ENCODE assay signal across 8 cellular contexts in the genomic region with DNA sequence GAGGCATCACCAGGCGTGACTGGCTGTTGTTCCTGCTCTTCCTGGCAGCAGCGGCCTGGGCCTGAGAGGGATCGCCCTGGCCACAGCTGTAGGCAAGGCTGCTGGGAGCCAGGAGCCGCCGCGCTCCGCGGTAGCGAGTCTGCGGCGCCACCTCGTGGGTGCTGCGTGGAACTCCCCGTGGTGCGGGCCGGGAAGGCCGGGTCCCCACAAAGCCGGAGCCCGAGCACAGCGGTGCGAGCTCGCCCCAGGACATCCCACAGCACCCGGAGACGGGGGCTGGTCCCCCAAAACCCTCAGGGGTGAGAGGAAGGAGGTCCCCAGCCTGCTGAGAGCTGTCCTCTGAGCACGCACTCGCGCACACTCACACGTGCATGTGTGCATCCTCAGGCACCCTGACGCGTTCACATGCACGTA.
DNase-seq lines count a peak whose midpoint lies in the region; ATAC-seq, FAIRE-seq and TF ChIP-seq lines count a peak whose summit lies in the region.
"Not testable (repeated sequence)": the region's sequence is repeated elsewhere in the genome, so short reads cannot be mapped to it uniquely, and the experiment has no call there.

No MANE protein-coding gene starts in this region.

- in situ Hi-C loops in gastrocnemius medialis (cut with MboI; ENCODE audit: low sequenced_read_pairs in 4 of 4) = not testable (repeated sequence)

- not testable (repeated sequence) for H3K4me1 Mint-ChIP-seq in activated CD4-positive, alpha-beta T cell treated with anti-CD3 and anti-CD28 coated beads, Interleukin-2, amount 10 ng/mL, durations not matched to agents 24 days and 14 days; astrocyte (ENCODE audit: low read depth, unreplicated experiment)

- not testable (repeated sequence) for H3K36me3 ChIP-seq in astrocyte (ENCODE audit: insufficient read depth, low read length); gastrocnemius medialis; thyroid gland

- peak overlapping the region; percentile 71 for H2AFZ ChIP-seq in astrocyte (ENCODE audit: low read depth, low read length)

- H3K9me3 ChIP-seq in astrocyte (ENCODE audit: insufficient read depth, low read depth, low read length); gastrocnemius medialis; thyroid gland: not testable (repeated sequence)

- not testable (repeated sequence) for H3K9me3 Mint-ChIP-seq in activated CD4-positive, alpha-beta T cell treated with anti-CD3 and anti-CD28 coated beads, Interleukin-2, amount 10 ng/mL, durations not matched to agents 24 days and 14 days; astrocyte (ENCODE audit: unreplicated experiment)

- TF ChIP-seq POLR2A in gastrocnemius medialis (IDR thresholded peaks at IDR 0.05); thyroid gland (IDR thresholded peaks at IDR 0.05): not testable (repeated sequence)

- H3K4me1 ChIP-seq in astrocyte (ENCODE audit: insufficient read depth, low read length); gastrocnemius medialis; thyroid gland: not testable (repeated sequence)

- DNase-seq in EL (peak; percentile 72), NCI-H226 (peak; percentile 33), astrocyte (ENCODE audit: low read depth) (peak; percentile 37), fibroblast of the aortic adventitia (ENCODE audit: low read depth) (peak; percentile 82), lung microvascular endothelial cell (ENCODE audit: low read depth in 2 of 2) (peak; percentile 66 to 75), gastrocnemius medialis (peak; percentile 36 to 49), thyroid gland (peak; percentile 80 to 81)
- peak; percentile 91 for DNase-seq in activated CD4-positive, alpha-beta T cell treated with anti-CD3 and anti-CD28 coated beads, Interleukin-2, amount 10 ng/mL, durations not matched to agents 24 days and 14 days

- H3K36me3 Mint-ChIP-seq in activated CD4-positive, alpha-beta T cell treated with anti-CD3 and anti-CD28 coated beads, Interleukin-2, amount 10 ng/mL, durations not matched to agents 24 days and 14 days (ENCODE audit: low read depth); astrocyte (ENCODE audit: low read depth, unreplicated experiment): not testable (repeated sequence)

- WGBS in thyroid gland, 2 donors = 25 to 52% methylated on average over 15 to 31 of the region's 31 CpGs

- TF ChIP-seq CTCF in astrocyte (IDR thresholded peaks at IDR 0.05; ENCODE audit: insufficient read depth, low read depth, low read length) (peak; percentile 18), fibroblast of the aortic adventitia (IDR thresholded peaks at IDR 0.05; ENCODE audit: insufficient read depth, low read length) (peak; percentile 38), gastrocnemius medialis (IDR thresholded peaks at IDR 0.05 in 4 of 5, conservative IDR thresholded peaks at IDR 0.05 in 1 of 5) (peak in 4 of 5 experiments; percentile 46 to 79 (median 62)), thyroid gland (IDR thresholded peaks at IDR 0.05) (peak; percentile 12 to 68 (median 44))

- not testable (repeated sequence) for H3K27ac ChIP-seq in astrocyte (ENCODE audit: low read depth, low read length); gastrocnemius medialis; thyroid gland

- H3K9ac ChIP-seq in astrocyte (ENCODE audit: low read length) = not testable (repeated sequence)

- not testable (repeated sequence) for H3K4me3 Mint-ChIP-seq in activated CD4-positive, alpha-beta T cell treated with anti-CD3 and anti-CD28 coated beads, Interleukin-2, amount 10 ng/mL, durations not matched to agents 24 days and 14 days; astrocyte (ENCODE audit: unreplicated experiment)

- not testable (repeated sequence) for FAIRE-seq in astrocyte (lab: Jason Lieb, UNC)

- H3K4me2 ChIP-seq in astrocyte (ENCODE audit: low read length) = not testable (repeated sequence)

- H3K27me3 Mint-ChIP-seq in activated CD4-positive, alpha-beta T cell treated with anti-CD3 and anti-CD28 coated beads, Interleukin-2, amount 10 ng/mL, durations not matched to agents 24 days and 14 days; astrocyte (ENCODE audit: low read depth, unreplicated experiment): not testable (repeated sequence)

- H3K27ac Mint-ChIP-seq in activated CD4-positive, alpha-beta T cell treated with anti-CD3 and anti-CD28 coated beads, Interleukin-2, amount 10 ng/mL, durations not matched to agents 24 days and 14 days; astrocyte (ENCODE audit: unreplicated experiment): not testable (repeated sequence)

- H3K79me2 ChIP-seq in astrocyte (ENCODE audit: insufficient read depth, low read length) = not testable (repeated sequence)

- not testable (repeated sequence) for H4K20me1 ChIP-seq in astrocyte (ENCODE audit: insufficient read depth, low read length)

- not testable (repeated sequence) for H3K4me3 ChIP-seq in astrocyte (ENCODE audit: insufficient read depth, low read depth, low read length); fibroblast of the aortic adventitia (ENCODE audit: low read depth, low read length); gastrocnemius medialis; thyroid gland (replicated peaks in 1 of 3)

- intact Hi-C loops in activated CD4-positive, alpha-beta T cell treated with anti-CD3 and anti-CD28 coated beads, Interleukin-2, amount 10 ng/mL, durations not matched to agents 24 days and 14 days (cut with micrococcal nuclease); gastrocnemius medialis (cut with DNase I; ENCODE audit: low total_unique reads); thyroid gland (cut with DNase I): not testable (repeated sequence)

- not testable (repeated sequence) for H3K27me3 ChIP-seq in astrocyte (ENCODE audit: insufficient read depth, low read length); gastrocnemius medialis; thyroid gland

- not testable (repeated sequence) for ATAC-seq in gastrocnemius medialis

Comparison
In these comparisons a context has a peak if more than half of its experiments do, and no peak if none do; other contexts are left out.
1. DNase-seq: peak in every context shown above with its lines; median percentile 91 in activated CD4-positive, alpha-beta T cell treated with anti-CD3 and anti-CD28 coated beads, Interleukin-2, amount 10 ng/mL, durations not matched to agents 24 days and 14 days; 82 in fibroblast of the aortic adventitia; 80 in thyroid gland; 72 in EL; 70 in lung microvascular endothelial cell; 42 in gastrocnemius medialis; 37 in astrocyte; 33 in NCI-H226.